24 cellular contexts compared by ENCODE assay signal in the genomic region with DNA sequence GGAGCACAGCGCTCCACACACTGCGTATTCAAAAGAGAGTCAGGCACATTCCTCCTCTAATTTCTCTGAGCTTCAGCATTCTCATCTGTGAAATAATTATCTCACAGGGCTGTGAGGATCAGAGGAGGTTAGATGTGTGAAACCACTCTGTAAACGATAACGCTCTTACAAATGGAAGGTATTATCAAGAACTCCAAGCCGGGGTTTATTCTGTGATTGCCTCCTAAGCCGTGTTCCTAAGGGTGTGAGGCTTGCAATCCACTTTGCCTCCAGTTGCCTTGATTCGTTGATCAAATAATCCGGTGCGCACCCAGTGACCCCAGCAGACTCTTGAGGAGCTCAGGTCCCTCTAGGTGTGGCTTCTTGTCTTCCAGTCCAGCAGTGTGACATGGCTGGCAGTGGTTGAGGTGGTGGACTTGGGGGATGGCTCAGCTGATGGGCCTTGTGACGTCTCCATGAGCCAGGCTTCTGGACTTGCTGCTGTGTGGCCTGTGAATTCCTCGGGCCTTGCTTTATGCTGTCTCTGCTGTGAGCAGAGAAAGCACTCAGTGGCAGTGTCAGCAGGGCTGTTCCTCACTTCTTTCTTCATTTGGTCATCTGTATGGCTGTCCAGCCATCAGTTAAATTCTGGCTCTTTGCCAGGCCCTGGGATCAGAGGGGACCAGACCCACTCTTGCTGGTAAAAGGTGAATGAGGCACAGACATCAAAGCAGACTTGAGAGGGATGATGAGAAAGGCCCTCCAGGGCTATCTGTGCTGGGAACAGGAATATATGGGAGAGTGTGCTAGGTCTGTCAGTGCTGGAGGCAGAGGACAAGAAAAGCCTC. TPM values are rescaled to one million over a fixed set of nuclear protein-coding genes. Genes with fewer than 3 reads are reported as not detected.
A peak's percentile ranks its signal among the peaks of the same experiment; 100 is the strongest.
DNase-seq lines count a peak whose midpoint lies in the region; ATAC-seq and TF ChIP-seq lines count a peak whose summit lies in the region.
"Had no signal": no experiment of that assay in that cellular context is flagged by ENCODE, and none has a peak within 500 bp of the region (broad histone marks: within the 10 kb centered on the region; RNA-seq: fewer than 3 reads in every experiment).

No MANE protein-coding gene starts in this region.

- H3K36me3 ChIP-seq in endodermal cell (ENCODE audit: control insufficient read depth, insufficient read depth, low read length) (peaks cover 6% of the 10 kb centered on the region), tibial artery (peaks cover 0 to 12% (median 8%) of the 10 kb centered on the region in 3 donors)
- H3K36me3 ChIP-seq: gastroesophageal sphincter, right atrium auricular region had no signal

- no peak overlapping the region for H3K27ac ChIP-seq in endodermal cell (ENCODE audit: low read depth, low read length)
- H3K27ac ChIP-seq in tibial artery: no peak overlapping the region
- H3K27ac ChIP-seq: GM23248, parathyroid adenoma, right atrium auricular region had no signal

- 77 to 89% methylated on average over 10 to 11 of the region's 11 CpGs for WGBS in endodermal cell (ENCODE audit: insufficient coverage in 1 of 2, insufficient read length in 1 of 2), 2 experiments

- TF ChIP-seq CTCF in endodermal cell (conservative IDR thresholded peaks at IDR 0.05): no peak
- no peak for TF ChIP-seq CTCF in nephron (IDR thresholded peaks at IDR 0.05; ENCODE audit: unreplicated experiment in 3 of 3)
- no peak for TF ChIP-seq CTCF in tibial artery (IDR thresholded peaks at IDR 0.05)

- H3K4me3 Mint-ChIP-seq in endodermal cell: no peak overlapping the region
- H3K4me3 Mint-ChIP-seq in nephron: no peak overlapping the region
- H3K4me3 Mint-ChIP-seq in T-cell: no peak overlapping the region
- H3K4me3 Mint-ChIP-seq: dendritic cell treated with granulocyte-macrophage colony-stimulating factor and Interleukin-4, amounts not matched to agents 40 ng/mL and 50 ng/mL, for 4 days; HFFc6; IgD-negative memory B cell; nephron progenitor cell had no signal

- H3K4me3 ChIP-seq in endodermal cell (ENCODE audit: low read length) (no peak overlapping the region), tibial artery (no peak overlapping the region)
- H3K4me3 ChIP-seq: gastroesophageal sphincter, GM23248, right atrium auricular region had no signal

- peaks cover 94% of the 10 kb centered on the region for H3K27me3 Mint-ChIP-seq in endodermal cell (ENCODE audit: insufficient read depth)
- no peaks in the 10 kb centered on the region for H3K27me3 Mint-ChIP-seq in nephron (ENCODE audit: low read depth)
- no peaks in the 10 kb centered on the region for H3K27me3 Mint-ChIP-seq in T-cell
- H3K27me3 Mint-ChIP-seq: dendritic cell treated with granulocyte-macrophage colony-stimulating factor and Interleukin-4, amounts not matched to agents 40 ng/mL and 50 ng/mL, for 4 days; IgD-negative memory B cell had no signal

- peak overlapping the region; percentile 33 for H3K27ac Mint-ChIP-seq in endodermal cell
- peak overlapping the region; percentile 32 to 83 (median 58) for H3K27ac Mint-ChIP-seq in nephron
- H3K27ac Mint-ChIP-seq in T-cell: no peak overlapping the region
- H3K27ac Mint-ChIP-seq: dendritic cell treated with granulocyte-macrophage colony-stimulating factor and Interleukin-4, amounts not matched to agents 40 ng/mL and 50 ng/mL, for 4 days; HFFc6; IgD-negative memory B cell; nephron progenitor cell had no signal

- no peaks in the 10 kb centered on the region for H3K9me3 Mint-ChIP-seq in endodermal cell
- H3K9me3 Mint-ChIP-seq in nephron: no peaks in the 10 kb centered on the region
- H3K9me3 Mint-ChIP-seq in T-cell: no peaks in the 10 kb centered on the region
- H3K9me3 Mint-ChIP-seq: dendritic cell treated with granulocyte-macrophage colony-stimulating factor and Interleukin-4, amounts not matched to agents 40 ng/mL and 50 ng/mL, for 4 days; HFFc6; IgD-negative memory B cell; nephron progenitor cell had no signal

- DNase-seq in D341Med (ENCODE audit: low spot score): peak; percentile 50
- peak; percentile 15 for DNase-seq in SK-N-DZ (ENCODE audit: low spot score)
- DNase-seq in endodermal cell: no peak
- no peak for DNase-seq in tibial artery
- no peak for DNase-seq in GM19240 (ENCODE audit: insufficient read length, low spot score)
- DNase-seq in stimulated activated naive CD4-positive, alpha-beta T cell treated with Interleukin-2 at 50 U/mL for 16 hours (lab: John Stamatoyannopoulos, UW): no peak
- no peak for DNase-seq in T-cell
- DNase-seq: activated effector memory CD4-positive, alpha-beta T cell treated with anti-CD3 and anti-CD28 coated beads, Interleukin-2, amount 50 U/mL, for 16 hours; C1 segment of cervical spinal cord; GM23248; HFFc6; left ventricle myocardium superior; NCI-H1048; NCI-H1694 treated with DMSO at 0.1 percent for 48 hours; nephron progenitor cell; SHP77; stimulated activated CD4-positive, alpha-beta T cell treated with anti-CD3 and anti-CD28 coated beads, Interleukin-12 subunit alpha, Interleukin-12 subunit beta, amount 100 ng/mL, for 4 hours; stimulated activated CD4-positive, alpha-beta T cell treated with anti-CD3 and anti-CD28 coated beads, Interleukin-4, amount 100 ng/mL, for 1 hour had no signal

- no peak overlapping the region for H3K9ac ChIP-seq in endodermal cell (ENCODE audit: extremely low read depth, low read length, poor library complexity, severe bottlenecking)
- H3K9ac ChIP-seq: GM23248, parathyroid adenoma had no signal

- POLR2A ChIA-PET in T-cell (lab: Charles Lee): no interaction called here

- H3K27me3 ChIP-seq in endodermal cell (ENCODE audit: control insufficient read depth, insufficient read depth, low read length, poor library complexity, severe bottlenecking) (peaks cover 49% of the 10 kb centered on the region), tibial artery (no peaks in the 10 kb centered on the region)
- H3K27me3 ChIP-seq: gastroesophageal sphincter, right atrium auricular region had no signal

- H3K4me1 ChIP-seq in endodermal cell (ENCODE audit: control insufficient read depth, insufficient read depth, low read length) (peaks cover 24% of the 10 kb centered on the region), tibial artery (no peaks in the 10 kb centered on the region)
- H3K4me1 ChIP-seq: parathyroid adenoma had no signal

- no peak for ATAC-seq in T-cell (replicated peaks in 1 of 4)
- ATAC-seq: gastroesophageal sphincter, left ventricle myocardium superior had no signal

- intact Hi-C loops in tibial artery (cut with DNase I; ENCODE audit: low total_unique reads): no loop called here

- H3K4me1 Mint-ChIP-seq in endodermal cell: peaks cover 18% of the 10 kb centered on the region
- H3K4me1 Mint-ChIP-seq in nephron: peaks cover 66% of the 10 kb centered on the region
- H3K4me1 Mint-ChIP-seq in T-cell: peaks cover 5 to 23% (median 10%) of the 10 kb centered on the region in 3 donors

- CTCF ChIA-PET in T-cell (lab: Charles Lee): no interaction called here

- H3K9me3 ChIP-seq in endodermal cell (ENCODE audit: control insufficient read depth, low read length) (no peaks in the 10 kb centered on the region), tibial artery (no peaks in the 10 kb centered on the region)
- H3K9me3 ChIP-seq: gastroesophageal sphincter, right atrium auricular region had no signal

- H3K36me3 Mint-ChIP-seq in endodermal cell (ENCODE audit: low read depth) (no peaks in the 10 kb centered on the region), nephron (ENCODE audit: low read depth) (peaks cover 4% of the 10 kb centered on the region), T-cell (peaks cover 29% of the 10 kb centered on the region)

RNA-seq across cellular contexts. Expression of a gene that starts 17.8 kb away (rescaled TPM):
- 5.9 and 6.5 TPM in 2 replicates for polyA plus RNA-seq in SK-N-DZ (2014; cell fraction: cytosol; rRNA removed)
- 3.8 TPM in 2 replicates for polyA plus RNA-seq in SK-N-DZ (2014; cell fraction: nucleus; rRNA removed)
- total RNA-seq in endodermal cell (1 to 10 TPM; 5.8 to 8.0 TPM), T-cell (1 to 10 TPM; 5.7 to 9.7 (median 7.2) TPM)
- 6.9 TPM for polyA plus RNA-seq in endodermal cell (2013, experiment 1 of 2)
- 7.5 TPM for polyA plus RNA-seq in endodermal cell (2013, experiment 2 of 2)

Comparison
In these comparisons a context has a peak if more than half of its experiments do, and no peak if none do; other contexts are left out.
1. DNase-seq: peak in D341Med (single experiment) and SK-N-DZ (single experiment); none in endodermal cell (single experiment), tibial artery (0 of 2), GM19240 (single experiment), stimulated activated naive CD4-positive, alpha-beta T cell treated with Interleukin-2 at 50 U/mL for 16 hours (single experiment) and T-cell (0 of 34).
2. H3K27ac Mint-ChIP-seq: peak in endodermal cell (single experiment) and nephron (3 of 3); none in T-cell (0 of 2).